ENCODE assay signal across 21 cellular contexts in genomic region chr17:51083976-51084375, GRCh38.
"Had no signal": no experiment of that assay in that cellular context is flagged by ENCODE, and none has a peak within 500 bp of the region (broad histone marks: within the 10 kb centered on the region; RNA-seq: fewer than 3 reads in every experiment).

No MANE protein-coding gene starts in this region.

- H2AFZ ChIP-seq: parathyroid adenoma had no signal

- H3K4me1 ChIP-seq: colonic mucosa had no signal

- FAIRE-seq: astrocyte had no signal

- H3K36me3 ChIP-seq: colonic mucosa had no signal

- H3K27ac ChIP-seq: adrenal gland, colonic mucosa, dorsolateral prefrontal cortex, esophagus muscularis mucosa, gastroesophageal sphincter, parathyroid adenoma, tibial artery had no signal

- H3K9ac ChIP-seq: parathyroid adenoma had no signal

- ATAC-seq: activated T-helper 17 cell treated with anti-CD3 and anti-CD28 coated beads, Interleukin-2, amount 50 U/mL, for 72 hours; effector memory CD8-positive, alpha-beta T cell; gastroesophageal sphincter; left ventricle myocardium superior; natural killer cell; right cardiac atrium; stimulated activated naive CD8-positive, alpha-beta T cell treated with anti-CD3 and anti-CD28 coated beads, Interleukin-15, Interleukin-2, amounts not matched to agents 100 U/mL and 50 U/mL, for 24 hours had no signal

- DNase-seq: activated CD4-positive, alpha-beta T cell treated with anti-CD3 and anti-CD28 coated beads for 1 hour; activated T-cell treated with anti-CD3 and anti-CD28 coated beads, Interleukin-2, amount 50 U/mL, for 1 hour; adrenal gland; central memory CD4-positive, alpha-beta T cell; colonic mucosa; dorsolateral prefrontal cortex; effector memory CD8-positive, alpha-beta T cell; hypothalamus; left ventricle myocardium superior; mammary epithelial cell; natural killer cell; right cardiac atrium; stimulated activated CD4-positive, alpha-beta T cell treated with anti-CD3 and anti-CD28 coated beads, Interleukin-4, amount 100 ng/mL, for 4 hours; stimulated activated naive CD8-positive, alpha-beta T cell treated with anti-CD3 and anti-CD28 coated beads, Interleukin-15, Interleukin-2, amounts not matched to agents 100 U/mL and 50 U/mL, for 24 hours; T-helper 9 cell; tibial artery had no signal

- H3K4me3 ChIP-seq: adrenal gland, colonic mucosa, dorsolateral prefrontal cortex, esophagus muscularis mucosa, gastroesophageal sphincter, tibial artery had no signal

- H3K27me3 ChIP-seq: adrenal gland, colonic mucosa, dorsolateral prefrontal cortex, esophagus muscularis mucosa, gastroesophageal sphincter, tibial artery had no signal

- H3K9me3 ChIP-seq: adrenal gland, colonic mucosa, esophagus muscularis mucosa, gastroesophageal sphincter, tibial artery had no signal
